8 cellular contexts compared by ENCODE assay signal in the genomic region with DNA sequence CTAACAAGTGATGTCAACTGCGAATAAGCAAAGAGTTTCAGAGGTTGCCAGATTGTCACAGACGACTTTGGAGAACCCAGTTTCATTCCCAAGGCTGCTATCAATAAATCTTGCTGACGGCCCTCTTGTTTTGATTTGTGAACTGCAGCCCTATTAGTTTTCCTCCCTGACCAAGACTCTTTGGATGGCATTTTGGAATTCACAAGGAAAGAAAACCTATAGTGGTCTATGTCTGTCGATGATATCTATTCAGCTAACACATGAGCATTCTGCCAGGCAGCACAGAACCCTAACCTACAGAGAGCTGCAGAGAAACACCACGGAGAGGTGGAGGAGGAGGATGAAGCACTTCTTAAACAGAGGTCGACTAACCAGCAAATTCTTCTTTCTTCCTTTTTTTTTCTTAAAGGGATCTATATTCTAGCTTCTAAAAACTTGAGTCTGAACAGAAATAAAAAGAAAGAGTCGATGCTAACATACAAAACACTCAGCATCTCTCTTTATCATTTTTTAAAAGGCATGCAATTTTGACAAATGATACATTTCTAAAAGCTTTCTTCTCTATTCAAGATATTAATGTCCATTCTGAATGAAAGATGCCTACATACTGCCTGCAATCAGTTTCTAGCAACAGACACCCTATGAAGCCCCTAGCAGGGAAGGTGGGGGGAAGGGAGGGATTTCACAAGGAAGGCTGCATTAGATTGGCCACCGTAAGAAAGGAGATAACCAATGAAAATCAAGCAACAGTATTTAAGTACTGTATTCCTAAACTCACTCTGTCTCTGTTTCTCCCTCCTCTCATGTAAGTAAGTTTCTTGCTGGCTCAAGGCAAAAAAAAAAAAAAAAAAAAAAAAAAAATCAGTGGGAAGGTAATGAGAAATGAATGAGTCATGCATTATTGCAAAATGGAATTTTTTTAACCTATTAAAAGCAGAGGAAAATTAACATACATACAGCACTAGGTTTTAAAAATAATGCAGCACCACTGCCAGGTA.
DNase-seq lines count a peak whose midpoint lies in the region; FAIRE-seq and TF ChIP-seq lines count a peak whose summit lies in the region.

No MANE protein-coding gene starts in this region.

- H3K79me1 ChIP-seq in H1 (ENCODE audit: low read depth, low read length) = no peaks in the 10 kb centered on the region

- H2BK15ac ChIP-seq in H1 (ENCODE audit: low read length) = no peak overlapping the region

- FAIRE-seq in H1 (lab: Jason Lieb, UNC) = peak; percentile 96

- H3K27me3 ChIP-seq in BJ (ENCODE audit: control insufficient read depth, insufficient read depth, low read length) (no peaks in the 10 kb centered on the region), H1 (replicated peaks in 1 of 4; ENCODE audit: control insufficient read depth in 3 of 4, extremely low read depth in 1 of 4, insufficient read depth in 3 of 4, low read length in 3 of 4) (no peaks in the 10 kb centered on the region)

- TF ChIP-seq EP300 in H1 (IDR thresholded peaks at IDR 0.05; ENCODE audit: borderline replicate concordance in 1 of 2, low read depth in 2 of 2, low read length in 2 of 2) = no peak

- DNase-seq in BJ (ENCODE audit: low read depth) (peak; percentile 74), NCI-H2227 treated with DMSO at 0.1 percent for 48 hours (lab: John Stamatoyannopoulos, UW) (peak; percentile 78), H1 (ENCODE audit: low read depth in 1 of 2, low spot score in 2 of 2) (no peak), myocyte (ENCODE audit: low read depth) (peak; percentile 78), UCSD-AML1 (lab: John Stamatoyannopoulos, UW; ENCODE audit: unreplicated experiment) (no peak), GM19240 (ENCODE audit: insufficient read length, low spot score) (no peak), SHP77 treated with DMSO at 0.1 percent for 48 hours (lab: John Stamatoyannopoulos, UW) (no peak)
- DNase-seq in activated CD8-positive, alpha-beta memory T cell treated with anti-CD3 and anti-CD28 coated beads, Interleukin-2, amount 50 U/mL, for 4 hours = no peak

- H3K36me3 ChIP-seq in BJ (ENCODE audit: control insufficient read depth, insufficient read depth, low read length) (no peaks in the 10 kb centered on the region), H1 (ENCODE audit: control insufficient read depth in 2 of 4, insufficient read depth in 4 of 4, low read length in 3 of 4) (no peaks in the 10 kb centered on the region)

- H4K20me1 ChIP-seq in H1 (replicated peaks in 1 of 2; ENCODE audit: control insufficient read depth in 1 of 2, insufficient read depth in 2 of 2, low read length in 2 of 2) = no peaks in the 10 kb centered on the region

- TF ChIP-seq CTCF in BJ (IDR thresholded peaks at IDR 0.05; ENCODE audit: insufficient read depth, low read depth, low read length) (no peak), H1 (IDR thresholded peaks at IDR 0.05; ENCODE audit: control extremely low read depth in 1 of 3, insufficient read depth in 1 of 3, low read depth in 1 of 3, low read length in 3 of 3) (no peak)

- H4K8ac ChIP-seq in H1 (ENCODE audit: extremely low read depth, insufficient read depth, low read length) = no peak overlapping the region

- no peak overlapping the region for H2BK120ac ChIP-seq in H1 (replicated peaks; ENCODE audit: low read depth, low read length)

- no peak overlapping the region for H3K9ac ChIP-seq in H1 (replicated peaks in 1 of 4; ENCODE audit: extremely low read depth in 1 of 4, low read depth in 3 of 4, low read length in 3 of 4)

- H2AK5ac ChIP-seq in H1 (ENCODE audit: low read depth, low read length) = no peak overlapping the region; the same call in 1 of the 2 replicates

- no peak overlapping the region for H3K27ac ChIP-seq in H1 (ENCODE audit: low read depth, low read length)

- no peak overlapping the region for H4K91ac ChIP-seq in H1 (replicated peaks; ENCODE audit: insufficient read length, low read length)

- H3K4ac ChIP-seq in H1 (replicated peaks; ENCODE audit: insufficient read length, low read depth, low read length) = peak overlapping the region; percentile 19

- 50% methylated on average over 8 of the region's 8 CpGs; no CpG with 5 or more reads in 1 of the 2 experiments for WGBS in H1 (ENCODE audit: extremely low coverage in 1 of 2, insufficient coverage in 1 of 2, insufficient read length in 1 of 2, insufficient replicate concordance in 2 of 2, low coverage in 1 of 2, low lambda C conversion rate in 2 of 2, missing lambda C conversion rate in 1 of 2), 2 experiments

- H3K23ac ChIP-seq in H1 (ENCODE audit: insufficient read length) = no peak overlapping the region

- no peak overlapping the region for H4K5ac ChIP-seq in H1 (ENCODE audit: insufficient read length, low read depth, low read length)

- H2BK5ac ChIP-seq in H1 (ENCODE audit: low read depth, low read length) = no peak overlapping the region

- TF ChIP-seq POLR2A in H1 (IDR thresholded peaks at IDR 0.05; ENCODE audit: control extremely low read depth in 1 of 2, low read depth in 2 of 2, low read length in 2 of 2) = no peak

- H3K4me3 ChIP-seq in BJ (ENCODE audit: low read depth, low read length) (peak overlapping the region; percentile 49), H1 (ENCODE audit: extremely low read depth in 1 of 4, insufficient read depth in 2 of 4, low read depth in 3 of 4, low read length in 4 of 4) (peak overlapping the region in 2 of 4 experiments; percentile 41 to 47; a peak in 4 of 8 replicates)

- H3K79me2 ChIP-seq in H1 (ENCODE audit: control insufficient read depth in 1 of 2, insufficient read depth in 2 of 2, low read length in 2 of 2) = peaks cover 3 to 58% of the 10 kb centered on the region in 2 experiments; a peak in 3 of 4 replicates

- H3K18ac ChIP-seq in H1 (ENCODE audit: extremely low read depth, low read length) = no peak overlapping the region

- no peaks in the 10 kb centered on the region for H3K23me2 ChIP-seq in H1 (ENCODE audit: low read depth, low read length)

- TF ChIP-seq RAD21 in H1 (IDR thresholded peaks at IDR 0.05 in 1 of 2, conservative IDR thresholded peaks at IDR 0.05 in 1 of 2; ENCODE audit: low read depth in 2 of 2, low read length in 2 of 2) = no peak

- H3K4me1 ChIP-seq in H1 (replicated peaks in 1 of 4; ENCODE audit: control insufficient read depth in 3 of 4, insufficient read depth in 4 of 4, low read length in 3 of 4) = peaks cover 2 to 20% (median 12%) of the 10 kb centered on the region in 4 experiments; a peak in 4 of 7 replicates

- H3K56ac ChIP-seq in H1 (replicated peaks; ENCODE audit: insufficient read length, low read depth, low read length) = no peak overlapping the region

- POLR2A ChIA-PET in BJ (lab: Charles Lee) (no interaction called here), H1 (lab: Charles Lee; ENCODE audit: partially characterized antibody) (interaction anchor here (2.7 kb wide), 1 partner anchor 11 kb away, joined by 9 read pairs; no protein-coding TSS in a partner anchor)

- H2BK12ac ChIP-seq in H1 (ENCODE audit: low read depth, low read length) = 0 out of 2 replicates have a peak overlapping the region, but pooled peaks have one; percentile 30

- H2AFZ ChIP-seq in H1 (ENCODE audit: low read length) = no peak overlapping the region

- no peak overlapping the region for H3K14ac ChIP-seq in H1 (ENCODE audit: insufficient read length)

- peak overlapping the region; percentile 54 to 59 for H3K4me2 ChIP-seq in H1 (ENCODE audit: insufficient read depth in 1 of 2, low read depth in 2 of 2, low read length in 2 of 2)

- no peak overlapping the region for H2BK20ac ChIP-seq in H1 (ENCODE audit: low read length)

- CTCF ChIA-PET in BJ (lab: Yijun Ruan, JAX) (interaction anchor here (1.0 to 2.3 kb wide), 4 partner anchors 10 to 76 kb away, joined by 3 to 8 read pairs (median 4); no protein-coding TSS in a partner anchor), H1 (lab: Charles Lee; ENCODE audit: partially characterized antibody) (interaction anchor here (0.7 to 1.7 kb wide), 4 partner anchors 9 to 150 kb away, joined by 3 to 5 read pairs (median 4); no protein-coding TSS in a partner anchor)

- H3K9me3 ChIP-seq in H1 (ENCODE audit: insufficient read depth in 2 of 2, low read depth in 1 of 2, low read length in 1 of 2) = no peaks in the 10 kb centered on the region

TF ChIP-seq in H1, 55 proteins besides CTCF, POLR2A, EP300 and RAD21:
- TF ChIP-seq CEBPB (IDR thresholded peaks at IDR 0.05; ENCODE audit: low read depth, low read length) = peak; percentile 61; the same call in 1 of the 2 replicates
- no peak for TF ChIP-seq CBX5 (IDR thresholded peaks at IDR 0.05; ENCODE audit: low read depth, low read length)

Comparison
In these comparisons a context has a peak if more than half of its experiments do, and no peak if none do; other contexts are left out.
1. DNase-seq: peak in BJ (single experiment), NCI-H2227 treated with DMSO at 0.1 percent for 48 hours (single experiment) and myocyte (single experiment); none in H1 (0 of 2), UCSD-AML1 (single experiment), GM19240 (single experiment), activated CD8-positive, alpha-beta memory T cell treated with anti-CD3 and anti-CD28 coated beads, Interleukin-2, amount 50 U/mL, for 4 hours (single experiment) and SHP77 treated with DMSO at 0.1 percent for 48 hours (single experiment).